In the genomic region with DNA sequence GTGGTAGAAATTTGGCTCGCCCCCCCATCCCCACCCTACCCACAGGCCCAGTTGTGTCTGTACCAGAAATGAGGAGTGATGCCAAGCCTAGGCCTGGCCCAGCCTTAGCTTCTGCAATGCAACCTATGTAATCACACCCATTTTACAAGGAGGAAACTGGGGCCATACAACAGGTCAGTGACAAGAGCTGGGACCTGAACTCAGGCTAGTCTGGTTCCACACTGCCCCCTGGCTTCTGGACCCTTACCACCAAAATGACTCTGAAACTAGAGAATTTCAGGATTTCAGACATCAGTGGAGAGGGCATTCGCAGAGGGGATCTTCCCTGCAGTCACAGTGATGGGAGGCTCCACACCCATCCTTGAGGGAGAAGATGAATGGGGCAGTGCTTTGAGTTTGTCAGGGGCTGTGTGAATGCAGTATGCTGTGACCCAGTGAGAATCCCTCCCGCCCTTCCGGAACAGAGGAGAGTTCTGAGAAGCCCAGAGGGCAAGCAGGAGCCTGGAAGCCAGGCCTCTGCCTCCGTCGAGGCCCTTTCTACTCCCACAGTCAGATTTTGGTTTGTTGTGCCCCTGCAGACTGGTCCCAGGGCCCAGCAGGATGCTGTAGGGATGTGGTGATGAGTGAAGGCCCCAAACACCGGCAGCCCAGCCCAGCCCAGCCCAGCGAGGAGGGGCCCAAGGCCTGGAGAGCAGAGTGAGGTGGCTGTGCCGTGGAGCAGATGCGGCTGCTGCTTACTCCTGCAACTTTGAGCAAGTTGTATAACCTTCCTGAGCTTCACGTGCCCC, we compare ENCODE assay signal across 8 cellular contexts.
A peak's percentile ranks its signal among the peaks of the same experiment; 100 is the strongest.
DNase-seq lines count a peak whose midpoint lies in the region; TF ChIP-seq lines count a peak whose summit lies in the region.

No MANE protein-coding gene starts in this region.

- H3K4me2 ChIP-seq in Loucy (ENCODE audit: low read depth, low read length, poor library complexity, severe bottlenecking), result peak overlapping the region; percentile 67

- H2AFZ ChIP-seq in Loucy (ENCODE audit: low read length), result no peak overlapping the region

- H3K36me3 ChIP-seq in Loucy (ENCODE audit: insufficient read depth, low read length) (peaks cover 16% of the 10 kb centered on the region; the same call in 1 of the 2 replicates), muscle layer of colon (ENCODE audit: insufficient read depth, low read length) (peaks cover 29% of the 10 kb centered on the region)

- TF ChIP-seq CTCF in Loucy (conservative IDR thresholded peaks at IDR 0.05; ENCODE audit: low read length), result peak; percentile 62

- peaks cover 12% of the 10 kb centered on the region; the same call in 1 of the 2 replicates for H3K79me2 ChIP-seq in Loucy (ENCODE audit: insufficient read depth, low read length)

- H3F3A ChIP-seq in Loucy (ENCODE audit: low read depth), result no peaks in the 10 kb centered on the region

- H3K9me2 ChIP-seq in Loucy (replicated peaks; ENCODE audit: low read depth, low read length), result no peaks in the 10 kb centered on the region

- peaks cover 5% of the 10 kb centered on the region for H4K20me1 ChIP-seq in Loucy (ENCODE audit: insufficient read depth, low read length, poor library complexity, severe bottlenecking)

- peak; percentile 71 for DNase-seq in DMS53 (lab: John Stamatoyannopoulos, UW)
- DNase-seq in dedifferentiated amniotic fluid mesenchymal stem cell (ENCODE audit: extremely low spot score), result no peak
- DNase-seq in activated naive CD4-positive, alpha-beta T cell treated with anti-CD3 and anti-CD28 coated beads, Interleukin-2, amount 50 U/mL, for 16 hours, result no peak
- no peak for DNase-seq in activated CD8-positive, alpha-beta memory T cell treated with anti-CD3 and anti-CD28 coated beads, Interleukin-2, amount 50 U/mL, for 4 hours
- no peak for DNase-seq in activated gamma-delta T cell (lab: John Stamatoyannopoulos, UW)

- H3K4me1 ChIP-seq in Loucy (ENCODE audit: insufficient read depth, low read length, poor library complexity, severe bottlenecking) (peaks cover 20% of the 10 kb centered on the region), muscle layer of colon (ENCODE audit: insufficient read depth, low read length) (peaks cover 48% of the 10 kb centered on the region)

- no peaks in the 10 kb centered on the region for H3K27me3 ChIP-seq in Loucy (ENCODE audit: insufficient read depth, low read length, poor library complexity, severe bottlenecking)
- H3K27me3 ChIP-seq in muscle layer of colon (ENCODE audit: control insufficient read depth in 1 of 2, insufficient read depth in 2 of 2, low read length in 2 of 2), result no peaks in the 10 kb centered on the region

- H3K4me3 ChIP-seq in Loucy (ENCODE audit: low read length, poor library complexity, severe bottlenecking), result no peak overlapping the region
- H3K4me3 ChIP-seq in muscle layer of colon (ENCODE audit: low read depth in 1 of 2, low read length in 2 of 2), result peak overlapping the region in 1 of 2 donors; percentile 19

- H3K27ac ChIP-seq in cingulate gyrus (ENCODE audit: low read depth, low read length) (peak overlapping the region; percentile 19), muscle layer of colon (ENCODE audit: low read depth, low read length) (peak overlapping the region; percentile 71)

- H3K9me3 ChIP-seq in Loucy (ENCODE audit: insufficient read depth, low read depth, low read length), result no peaks in the 10 kb centered on the region
- no peaks in the 10 kb centered on the region for H3K9me3 ChIP-seq in muscle layer of colon (ENCODE audit: low read length)

- peak overlapping the region; percentile 65 for H3K9ac ChIP-seq in Loucy (ENCODE audit: low read depth, low read length, poor library complexity, severe bottlenecking)
- no peak overlapping the region for H3K9ac ChIP-seq in muscle layer of colon (ENCODE audit: low read length)
